ENCODE assay signal across 20 cellular contexts in genomic region chr12:53718567-53718966, GRCh38. TPM values are rescaled to one million over a fixed set of nuclear protein-coding genes. Genes with fewer than 3 reads are reported as not detected.
"Had no signal": no experiment of that assay in that cellular context is flagged by ENCODE, and none has a peak within 500 bp of the region (broad histone marks: within the 10 kb centered on the region; RNA-seq: fewer than 3 reads in every experiment).

No MANE protein-coding gene starts in this region.

RNA-seq across cellular contexts. Expression of gene CISTR, which starts 33.2 kb away (rescaled TPM):
- total RNA-seq: activated naive CD4-positive, alpha-beta T cell treated with anti-CD3 and anti-CD28 coated beads for 36 hours; activated naive CD4-positive, alpha-beta T cell treated with anti-CD3 and anti-CD28 coated beads, Interleukin-2, amount 50 U/mL, for 72 hours; activated naive CD8-positive, alpha-beta T cell treated with anti-CD3 and anti-CD28 coated beads for 36 hours; activated naive CD8-positive, alpha-beta T cell treated with anti-CD3 and anti-CD28 coated beads, Interleukin-2, amount 10 ng/mL, durations not matched to agents 7 days and 5 days; activated T-cell treated with anti-CD3 and anti-CD28 coated beads, Interleukin-2, amount 50 U/mL, for 4 hours; activated T-cell treated with anti-CD3 and anti-CD28 coated beads, Interleukin-2, amount 50 U/mL, for 72 hours; activated T-helper 1 cell treated with anti-CD3 and anti-CD28 coated beads, Interleukin-12 subunit alpha, Interleukin-12 subunit beta, Interleukin-2, Interleukin-4 antibody, amounts not matched to agents 30 ng/mL and 10 ng/mL and 1 ng/mL, durations not matched to agents 14 hours and 24 hours and 36 hours; activated T-helper 17 cell treated with anti-CD3 and anti-CD28 coated beads, Interleukin-2, amount 50 U/mL, for 72 hours; activated T-helper 2 cell treated with anti-CD3 and anti-CD28 coated beads, Interferon-gamma antibody, Interleukin-2, Interleukin-4, amounts not matched to agents 10 μg/mL and 5 μg/mL and 100 μg/mL, durations not matched to agents 14 hours and 24 hours and 36 hours; adrenal gland; aorta; ascending aorta; astrocyte; body of pancreas; breast epithelium; bronchial epithelial cell; cardiac muscle cell; cerebellum; chondrocyte had no signal
- polyA plus RNA-seq: adipose tissue, adrenal gland, aorta had no signal
